Comparison of ENCODE assay signal across 8 cellular contexts in genomic region chr1:224513787-224514209, GRCh38.
DNase-seq lines count a peak whose midpoint lies in the region; ATAC-seq and TF ChIP-seq lines count a peak whose summit lies in the region.

No MANE protein-coding gene starts in this region.

- H3K27me3 ChIP-seq in Karpas-422 (ENCODE audit: low read length) (no peaks in the 10 kb centered on the region), tibial artery (no peaks in the 10 kb centered on the region)

- no peaks in the 10 kb centered on the region for H3K9me2 ChIP-seq in Karpas-422 (replicated peaks; ENCODE audit: insufficient read depth, low read length)

- H3K9me3 ChIP-seq in Karpas-422 (ENCODE audit: low read length): no peaks in the 10 kb centered on the region
- no peaks in the 10 kb centered on the region for H3K9me3 ChIP-seq in tibial artery

- H3K4me2 ChIP-seq in Karpas-422 (ENCODE audit: low read depth, low read length, poor library complexity, severe bottlenecking): no peak overlapping the region

- H3K79me2 ChIP-seq in Karpas-422 (ENCODE audit: low read length): no peaks in the 10 kb centered on the region

- H3K4me1 ChIP-seq in Karpas-422 (ENCODE audit: low read length) (no peaks in the 10 kb centered on the region), tibial artery (peaks cover 0 to 5% (median 0%) of the 10 kb centered on the region in 4 donors)

- no peak overlapping the region for H3K4me3 ChIP-seq in Karpas-422 (ENCODE audit: low read length)
- H3K4me3 ChIP-seq in fibroblast of pulmonary artery (replicated peaks; ENCODE audit: low read depth, low read length): no peak overlapping the region
- H3K4me3 ChIP-seq in tibial artery: no peak overlapping the region

- no peaks in the 10 kb centered on the region for H4K20me1 ChIP-seq in Karpas-422 (ENCODE audit: insufficient read depth, low read depth, low read length)

- H3K36me3 ChIP-seq in Karpas-422 (ENCODE audit: insufficient read depth, low read length) (no peaks in the 10 kb centered on the region), tibial artery (no peaks in the 10 kb centered on the region)

- no peak overlapping the region for H3K9ac ChIP-seq in Karpas-422 (ENCODE audit: low read length)

- no peak overlapping the region for H3K27ac ChIP-seq in Karpas-422 (ENCODE audit: low read length)
- no peak overlapping the region for H3K27ac ChIP-seq in tibial artery

- intact Hi-C loops in tibial artery (cut with DNase I; ENCODE audit: low total_unique reads): loop anchor here (10.0 kb wide), 1 partner anchor 411 kb away; the partner anchor contains the start of gene DNAH14

- peak; percentile 93 for ATAC-seq in GM21825 (IDR thresholded peaks at IDR 0.05; ENCODE audit: unreplicated experiment)

- TF ChIP-seq CTCF in fibroblast of pulmonary artery (IDR thresholded peaks at IDR 0.05; ENCODE audit: low read length, missing control alignments): peak; percentile 82
- peak; percentile 86 to 91 for TF ChIP-seq CTCF in tibial artery (IDR thresholded peaks at IDR 0.05)

- H2AFZ ChIP-seq in Karpas-422 (ENCODE audit: low read length): no peak overlapping the region

- DNase-seq in EL (peak; percentile 79), Karpas-422 (peak; percentile 94), RPMI7951 (ENCODE audit: low read depth) (peak; percentile 77), activated T-helper 1 cell treated with Interleukin-2 at 50 U/mL for 16 hours (ENCODE audit: low read depth) (peak; percentile 70), fibroblast of pulmonary artery (ENCODE audit: low read depth) (peak; percentile 84), occipital lobe (lab: John Stamatoyannopoulos, UW) (peak; percentile 65), tibial artery (peak; percentile 79 to 84)
